ENCODE assay signal across 17 cellular contexts in the genomic region with DNA sequence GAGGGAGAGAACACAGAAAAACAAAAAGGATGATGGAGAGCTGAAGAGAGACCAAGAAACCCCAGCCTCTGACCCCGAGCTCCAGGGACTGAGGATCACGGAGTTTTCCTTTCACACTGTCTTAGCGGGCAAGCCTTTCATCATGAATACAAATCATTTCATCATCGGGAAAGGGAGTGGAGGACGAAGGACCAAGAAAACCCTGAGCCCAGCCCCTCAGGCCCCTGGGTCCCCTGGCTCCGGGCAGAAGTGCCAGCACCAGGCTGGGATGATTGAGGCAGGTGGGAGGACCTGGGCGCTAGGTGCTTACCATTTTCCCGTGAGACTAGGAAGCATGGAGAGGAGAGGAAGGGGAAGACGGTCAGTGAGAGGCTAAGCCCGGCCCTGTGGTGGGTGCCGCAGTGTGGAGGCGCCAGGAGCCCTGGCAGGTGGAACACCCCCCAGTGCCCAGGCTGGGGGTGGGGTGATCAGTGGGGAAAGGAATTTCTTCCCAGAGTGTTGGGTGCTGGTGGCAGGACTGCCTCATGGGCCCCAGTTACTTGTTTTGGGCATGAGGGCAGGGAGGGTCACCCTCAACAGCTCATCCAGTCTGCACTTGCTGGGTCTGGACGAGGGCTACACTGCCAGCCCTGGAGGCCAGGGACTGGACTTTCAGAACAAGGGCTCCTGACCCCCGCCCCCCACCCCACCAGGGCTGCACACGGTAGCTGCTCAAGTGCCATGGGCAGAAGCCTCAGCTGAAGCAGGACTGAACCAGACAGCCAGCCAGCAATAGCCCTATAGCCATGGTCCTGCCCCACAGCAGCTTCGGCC. TPM values are rescaled to one million over a fixed set of nuclear protein-coding genes. Genes with fewer than 3 reads are reported as not detected.
DNase-seq lines count a peak whose midpoint lies in the region; ATAC-seq and TF ChIP-seq lines count a peak whose summit lies in the region.
"Had no signal": no experiment of that assay in that cellular context is flagged by ENCODE, and none has a peak within 500 bp of the region (broad histone marks: within the 10 kb centered on the region; RNA-seq: fewer than 3 reads in every experiment).

No MANE protein-coding gene starts in this region.

- H3K4me1 Mint-ChIP-seq in memory B cell: peaks cover 60% of the 10 kb centered on the region

- no peaks in the 10 kb centered on the region for H3K9me3 Mint-ChIP-seq in memory B cell
- H3K9me3 Mint-ChIP-seq: H9; natural killer cell treated with Interleukin-12 subunit alpha and Interleukin-12 subunit beta and Interleukin-15 and Interleukin-18, amount 100 ng/mL, for 72 hours had no signal

- intact Hi-C loops in colonic mucosa (cut with DNase I) (no loop called here), body of pancreas (cut with DNase I) (no loop called here)

- H4K20me1 ChIP-seq in DOHH2 (ENCODE audit: control insufficient read depth, insufficient read depth, low read depth, low read length) (no peaks in the 10 kb centered on the region), OCI-LY3 (ENCODE audit: insufficient read depth, low read length) (peaks cover 21% of the 10 kb centered on the region)

- H3K9me3 ChIP-seq in DOHH2 (ENCODE audit: control insufficient read depth, insufficient read depth, low read length) (no peaks in the 10 kb centered on the region), OCI-LY3 (ENCODE audit: insufficient read depth, low read length) (no peaks in the 10 kb centered on the region), colonic mucosa (no peaks in the 10 kb centered on the region), body of pancreas (no peaks in the 10 kb centered on the region)
- H3K9me3 ChIP-seq: prostate gland, SJSA1, testis had no signal

- H3K27me3 Mint-ChIP-seq in memory B cell: no peaks in the 10 kb centered on the region

- no peak overlapping the region for H2AFZ ChIP-seq in OCI-LY3 (ENCODE audit: low read depth, low read length)

- TF ChIP-seq CTCF in DOHH2 (IDR thresholded peaks at IDR 0.05; ENCODE audit: low read depth, low read length, poor library complexity, severe bottlenecking) (no peak), OCI-LY3 (IDR thresholded peaks at IDR 0.05; ENCODE audit: low read depth, low read length) (no peak), colonic mucosa (IDR thresholded peaks at IDR 0.05) (no peak), body of pancreas (IDR thresholded peaks at IDR 0.05) (no peak)

- H3K27me3 ChIP-seq in DOHH2 (ENCODE audit: control insufficient read depth, low read length) (no peaks in the 10 kb centered on the region), OCI-LY3 (ENCODE audit: low read depth, low read length) (no peaks in the 10 kb centered on the region), colonic mucosa (no peaks in the 10 kb centered on the region), body of pancreas (no peaks in the 10 kb centered on the region)
- H3K27me3 ChIP-seq: SJSA1, testis had no signal

- H3K27ac Mint-ChIP-seq in memory B cell: peak overlapping the region; percentile 96
- H3K27ac Mint-ChIP-seq: natural killer cell treated with Interleukin-12 subunit alpha and Interleukin-12 subunit beta and Interleukin-15 and Interleukin-18, amount 100 ng/mL, for 72 hours had no signal

- H3K79me2 ChIP-seq in DOHH2 (ENCODE audit: control insufficient read depth, low read length): no peaks in the 10 kb centered on the region
- H3K79me2 ChIP-seq in OCI-LY3 (ENCODE audit: low read length): no peaks in the 10 kb centered on the region

- peak overlapping the region; percentile 85 for H3K4me2 ChIP-seq in DOHH2 (ENCODE audit: low read length)
- peak overlapping the region; percentile 92 for H3K4me2 ChIP-seq in OCI-LY3 (ENCODE audit: low read length)

- H3K36me3 ChIP-seq in DOHH2 (ENCODE audit: control insufficient read depth, low read length): peaks cover 16% of the 10 kb centered on the region
- H3K36me3 ChIP-seq in OCI-LY3 (replicated peaks; ENCODE audit: low read depth, low read length): peaks cover 48% of the 10 kb centered on the region
- H3K36me3 ChIP-seq in colonic mucosa: no peaks in the 10 kb centered on the region
- peaks cover 0 to 31% of the 10 kb centered on the region in 2 donors for H3K36me3 ChIP-seq in body of pancreas (replicated peaks in 1 of 2; ENCODE audit: insufficient read depth in 1 of 2, low read depth in 2 of 2)
- H3K36me3 ChIP-seq: prostate gland had no signal

- peak overlapping the region; percentile 77 for H3K4me3 Mint-ChIP-seq in memory B cell
- H3K4me3 Mint-ChIP-seq: H9; natural killer cell treated with Interleukin-12 subunit alpha and Interleukin-12 subunit beta and Interleukin-15 and Interleukin-18, amount 100 ng/mL, for 72 hours had no signal

- no peaks in the 10 kb centered on the region for H3K9me2 ChIP-seq in DOHH2 (replicated peaks; ENCODE audit: control insufficient read depth, low read length)

- no peak for DNase-seq in memory B cell (ENCODE audit: low spot score in 2 of 2)
- DNase-seq in colonic mucosa: no peak
- DNase-seq in body of pancreas: no peak
- DNase-seq: activated CD4-positive, CD25-positive, alpha-beta regulatory T cell treated with anti-CD3 and anti-CD28 coated beads, Interleukin-2, amount 50 U/mL, for 72 hours; activated effector memory CD4-positive, alpha-beta T cell treated with Interleukin-2 at 50 U/mL for 16 hours; NCI-H2081; stimulated activated CD4-positive, alpha-beta T cell treated with anti-CD3 and anti-CD28 coated beads, Interleukin-4, amount 100 ng/mL, for 4 hours; testis had no signal

- no peak for ATAC-seq in GM18505 (IDR thresholded peaks at IDR 0.05; ENCODE audit: unreplicated experiment)
- no peak for ATAC-seq in memory B cell (ENCODE audit: low read depth)
- ATAC-seq in HG03442 (IDR thresholded peaks at IDR 0.05; ENCODE audit: unreplicated experiment): no peak
- ATAC-seq in body of pancreas: no peak
- ATAC-seq in HG03469 (IDR thresholded peaks at IDR 0.05; ENCODE audit: unreplicated experiment): no peak

- H3K27ac ChIP-seq in DOHH2 (ENCODE audit: low read depth, low read length): peak overlapping the region; percentile 78
- peak overlapping the region; percentile 47 for H3K27ac ChIP-seq in OCI-LY3 (ENCODE audit: low read length)
- no peak overlapping the region for H3K27ac ChIP-seq in colonic mucosa
- no peak overlapping the region for H3K27ac ChIP-seq in body of pancreas
- H3K27ac ChIP-seq: prostate gland, SJSA1, testis had no signal

- H3K4me1 ChIP-seq in DOHH2 (ENCODE audit: control insufficient read depth, low read length): peaks cover 57% of the 10 kb centered on the region
- H3K4me1 ChIP-seq in OCI-LY3 (ENCODE audit: low read length): peaks cover 35% of the 10 kb centered on the region
- peaks cover 17% of the 10 kb centered on the region for H3K4me1 ChIP-seq in colonic mucosa
- peaks cover 3% of the 10 kb centered on the region for H3K4me1 ChIP-seq in body of pancreas
- H3K4me1 ChIP-seq: prostate gland, SJSA1, testis had no signal

- peaks cover 17% of the 10 kb centered on the region for H3K36me3 Mint-ChIP-seq in memory B cell
- H3K36me3 Mint-ChIP-seq: natural killer cell treated with Interleukin-12 subunit alpha and Interleukin-12 subunit beta and Interleukin-15 and Interleukin-18, amount 100 ng/mL, for 72 hours had no signal

- TF ChIP-seq POLR2A in GM18505 (IDR thresholded peaks at IDR 0.05; ENCODE audit: borderline replicate concordance, extremely low read depth, insufficient read depth, insufficient read length) (peak; percentile 37), body of pancreas (IDR thresholded peaks at IDR 0.05) (no peak)

- H3K4me3 ChIP-seq in DOHH2 (ENCODE audit: low read length) (peak overlapping the region; percentile 61), OCI-LY3 (ENCODE audit: low read length) (peak overlapping the region; percentile 64), colonic mucosa (no peak overlapping the region), body of pancreas (no peak overlapping the region)
- H3K4me3 ChIP-seq: prostate gland, SJSA1, testis had no signal

- peaks cover 6% of the 10 kb centered on the region for H3F3A ChIP-seq in DOHH2 (ENCODE audit: control insufficient read depth, insufficient read depth)

- WGBS in body of pancreas, 2 donors: 78 to 88% methylated on average over 13 to 16 of the region's 16 CpGs

- peak overlapping the region; percentile 41 for H3K9ac ChIP-seq in OCI-LY3 (ENCODE audit: low read length)
- H3K9ac ChIP-seq in colonic mucosa (ENCODE audit: low read depth in 2 of 2, low read length in 2 of 2): peak overlapping the region in 1 of 2 donors; percentile 24

RNA-seq across cellular contexts. Expression of a gene that starts 49.0 kb away (rescaled TPM):
- total RNA-seq in colonic mucosa: 1 to 10 TPM in 1 of 2 donors, under 1 TPM in 1; 0.66 to 1.3 TPM
- 10 to 100 TPM; 20.2 to 61.0 TPM for total RNA-seq in body of pancreas

Comparison
In these comparisons a context has a peak if more than half of its experiments do, and no peak if none do; other contexts are left out.
1. H3K27ac ChIP-seq: peak in DOHH2 (single experiment) and OCI-LY3 (single experiment); none in colonic mucosa (single experiment) and body of pancreas (0 of 4).
2. H3K4me3 ChIP-seq: peak in DOHH2 (single experiment) and OCI-LY3 (single experiment); none in colonic mucosa (single experiment) and body of pancreas (0 of 2).
3. RNA of a gene that starts 49.0 kb away (total RNA-seq): 20.2 to 61.0 TPM in body of pancreas; 0.66 to 1.3 TPM in colonic mucosa; every median in the first group is over 4 times any median in the second.